ENCODE assay signal across 22 cellular contexts in genomic region chr11:66321606-66322005, GRCh38. TPM values are rescaled to one million over a fixed set of nuclear protein-coding genes. Genes with fewer than 3 reads are reported as not detected.
DNase-seq lines count a peak whose midpoint lies in the region; ATAC-seq and TF ChIP-seq lines count a peak whose summit lies in the region.
"Had no signal": no experiment of that assay in that cellular context is flagged by ENCODE, and none has a peak within 500 bp of the region (broad histone marks: within the 10 kb centered on the region; RNA-seq: fewer than 3 reads in every experiment).

No MANE protein-coding gene starts in this region.

- peaks cover 30% of the 10 kb centered on the region for H3F3A ChIP-seq in GM23248 (ENCODE audit: insufficient read depth)

- no peak overlapping the region for H2AFZ ChIP-seq in GM23248

- H3K4me1 ChIP-seq in BLaER1 (peaks cover 69% of the 10 kb centered on the region), GM23248 (ENCODE audit: insufficient read depth) (peaks cover 56% of the 10 kb centered on the region), psoas muscle (no peaks in the 10 kb centered on the region), testis (peaks cover 19% of the 10 kb centered on the region)

- H3K4me3 ChIP-seq in BLaER1 = no peak overlapping the region
- H3K4me3 ChIP-seq in GM23248 = no peak overlapping the region
- H3K4me3 ChIP-seq in fibroblast of mammary gland (ENCODE audit: control insufficient read depth, low read depth, low read length) = no peak overlapping the region
- no peak overlapping the region for H3K4me3 ChIP-seq in psoas muscle
- H3K4me3 ChIP-seq in testis = no peak overlapping the region
- H3K4me3 ChIP-seq: K562, MG63, SK-N-MC had no signal

- H3K27ac Mint-ChIP-seq in stimulated activated naive B cell treated with anti-CD40 and anti-IgM and Interleukin-4, amounts not matched to agents 10 μg/mL and 1 μg/mL and 100 μg/mL, for 72 hours = no peak overlapping the region

- H3K9me3 Mint-ChIP-seq in stimulated activated naive B cell treated with anti-CD40 and anti-IgM and Interleukin-4, amounts not matched to agents 10 μg/mL and 1 μg/mL and 100 μg/mL, for 72 hours = no peaks in the 10 kb centered on the region
- H3K9me3 Mint-ChIP-seq: CD8-positive, alpha-beta T cell had no signal

- no peak for ATAC-seq in psoas muscle
- no peak for ATAC-seq in HG03354 (IDR thresholded peaks at IDR 0.05; ENCODE audit: poor library complexity, severe bottlenecking, unreplicated experiment)
- ATAC-seq in stimulated activated naive B cell treated with anti-CD40 and anti-IgM and Interleukin-4, amounts not matched to agents 10 μg/mL and 1 μg/mL and 100 μg/mL, for 72 hours (replicated peaks) = no peak
- ATAC-seq: CD8-positive, alpha-beta T cell; PC-3 had no signal

- H3K27ac ChIP-seq in BLaER1 (0 out of 2 replicates have a peak overlapping the region, but pooled peaks have one; percentile 30), GM23248 (peak overlapping the region; percentile 76), psoas muscle (no peak overlapping the region), testis (no peak overlapping the region)
- H3K27ac ChIP-seq: SK-N-MC had no signal

- intact Hi-C loops in psoas muscle (cut with DNase I) (no loop called here), testis (cut with DNase I; ENCODE audit: low total_unique reads) (no loop called here)

- in situ Hi-C loops in GM23248 (cut with MboI) = no loop called here

- H3K4me2 ChIP-seq in BLaER1 (peak overlapping the region; percentile 34; the same call in 1 of the 2 replicates), GM23248 (ENCODE audit: unreplicated experiment) (no peak overlapping the region)

- no peak for TF ChIP-seq CTCF in fibroblast of mammary gland (conservative IDR thresholded peaks at IDR 0.05; ENCODE audit: control insufficient read depth, insufficient read depth, low read depth, low read length)
- no peak for TF ChIP-seq CTCF in psoas muscle (IDR thresholded peaks at IDR 0.05)
- no peak for TF ChIP-seq CTCF in testis (IDR thresholded peaks at IDR 0.05)

- peaks cover 26 to 38% of the 10 kb centered on the region in 2 donors for H3K4me1 Mint-ChIP-seq in stimulated activated naive B cell treated with anti-CD40 and anti-IgM and Interleukin-4, amounts not matched to agents 10 μg/mL and 1 μg/mL and 100 μg/mL, for 72 hours

- H4K20me1 ChIP-seq in BLaER1 (0 out of 2 replicates have a peak, but pooled peaks cover 2% of the 10 kb centered on the region), GM23248 (ENCODE audit: insufficient read depth) (no peaks in the 10 kb centered on the region)

- TF ChIP-seq POLR2A in testis (IDR thresholded peaks at IDR 0.05) = no peak

- H3K4me3 Mint-ChIP-seq in stimulated activated naive B cell treated with anti-CD40 and anti-IgM and Interleukin-4, amounts not matched to agents 10 μg/mL and 1 μg/mL and 100 μg/mL, for 72 hours = no peak overlapping the region
- H3K4me3 Mint-ChIP-seq: CD8-positive, alpha-beta T cell had no signal

- no peaks in the 10 kb centered on the region for H3K27me3 Mint-ChIP-seq in stimulated activated naive B cell treated with anti-CD40 and anti-IgM and Interleukin-4, amounts not matched to agents 10 μg/mL and 1 μg/mL and 100 μg/mL, for 72 hours

- no peak overlapping the region for H3K9ac ChIP-seq in BLaER1
- no peak overlapping the region; the same call in 1 of the 2 replicates for H3K9ac ChIP-seq in GM23248

- H3K36me3 ChIP-seq in BLaER1 (no peaks in the 10 kb centered on the region), GM23248 (ENCODE audit: low read depth) (no peaks in the 10 kb centered on the region), psoas muscle (ENCODE audit: insufficient read depth in 1 of 2, low read depth in 1 of 2) (no peaks in the 10 kb centered on the region), testis (ENCODE audit: low read depth, missing control alignments) (no peaks in the 10 kb centered on the region)
- H3K36me3 ChIP-seq: MG63 had no signal

- 21 to 30% methylated on average over 4 of the region's 4 CpGs for WGBS in GM23248 (ENCODE audit: low coverage in 1 of 2, low lambda C conversion rate in 2 of 2, missing lambda C conversion rate in 2 of 2), 2 experiments
- WGBS in psoas muscle, 3 donors = 62 to 80% (median 69%) methylated on average over 4 of the region's 4 CpGs
- 70 to 88% methylated on average over 2 to 4 of the region's 4 CpGs for WGBS in testis, 2 donors

- H3K27me3 ChIP-seq in BLaER1 = no peaks in the 10 kb centered on the region
- no peaks in the 10 kb centered on the region for H3K27me3 ChIP-seq in GM23248 (replicated peaks; ENCODE audit: insufficient read depth)
- H3K27me3 ChIP-seq in psoas muscle (ENCODE audit: insufficient read depth in 3 of 3, low read length in 2 of 3) = peaks cover 0 to 13% (median 0%) of the 10 kb centered on the region in 3 donors
- H3K27me3 ChIP-seq in testis = no peaks in the 10 kb centered on the region
- H3K27me3 ChIP-seq: MG63 had no signal

- H3K9me2 ChIP-seq in GM23248 (ENCODE audit: insufficient read depth) = no peaks in the 10 kb centered on the region

- H3K9me3 ChIP-seq in BLaER1 (peaks cover 11% of the 10 kb centered on the region; the same call in 1 of the 2 replicates), GM23248 (ENCODE audit: low read depth) (no peaks in the 10 kb centered on the region), psoas muscle (no peaks in the 10 kb centered on the region), testis (no peaks in the 10 kb centered on the region)

- DNase-seq in GM23248 (peak; percentile 57), fibroblast of mammary gland (ENCODE audit: low read depth) (peak; percentile 65), psoas muscle (peak; percentile 51 to 61), testis (no peak)
- DNase-seq in stimulated activated naive B cell treated with anti-CD40 and anti-IgM and Interleukin-4, amounts not matched to agents 10 μg/mL and 1 μg/mL and 100 μg/mL, for 72 hours = no peak
- DNase-seq: Calu3, DMS153, GDM1, MG63, NCI-H1417, NCI-H1694 treated with DMSO at 0.1 percent for 48 hours, NCI-H2081 treated with DMSO at 0.1 percent for 48 hours, NCI-H2171 treated with DMSO at 0.1 percent for 48 hours, NCI-H526, PC-3, SHP77 treated with DMSO at 0.1 percent for 48 hours had no signal

- no peaks in the 10 kb centered on the region for H3K36me3 Mint-ChIP-seq in stimulated activated naive B cell treated with anti-CD40 and anti-IgM and Interleukin-4, amounts not matched to agents 10 μg/mL and 1 μg/mL and 100 μg/mL, for 72 hours
- H3K36me3 Mint-ChIP-seq: CD8-positive, alpha-beta T cell had no signal

- H3K79me2 ChIP-seq in GM23248 (ENCODE audit: insufficient read depth) = peaks cover 2% of the 10 kb centered on the region; the same call in 1 of the 2 replicates

RNA-seq across cellular contexts. Expression of gene CD248, which starts 4.8 kb away (rescaled TPM):
- total RNA-seq in GM23248 (2014; rRNA removed; shearing (Covaris generic)) = 212 and 230 TPM in 2 replicates
- polyA plus RNA-seq in GM23248 (2016; fragmentation: Nextera tagmentation; extraction: Ambion mirVana) = 616 and 629 TPM in 2 replicates
- total RNA-seq in psoas muscle = 10 to 100 TPM in 1 of 4 donors, 1 to 10 TPM in 3; 7.3 to 10.7 (median 9.1) TPM
- 1 to 10 TPM; 2.9 to 8.9 (median 5.5) TPM for polyA plus RNA-seq in psoas muscle
- 1 to 10 TPM; 3.9 to 6.4 TPM for total RNA-seq in testis
- 35.5 TPM for polyA plus RNA-seq in testis (ENCODE audit: insufficient read depth, low read depth, low replicate concordance)
- total RNA-seq: Calu3, PC-3, RPMI7951 had no signal
- polyA plus RNA-seq: K562 had no signal

RNA-seq across cellular contexts. Expression of gene RIN1, which starts 14.6 kb away (rescaled TPM):
- total RNA-seq in GM23248 (2014; rRNA removed; shearing (Covaris generic)) = 37.7 and 44.0 TPM in 2 replicates
- polyA plus RNA-seq in GM23248 (2016; fragmentation: Nextera tagmentation; extraction: Ambion mirVana) = 16.8 and 19.1 TPM in 2 replicates
- 1 to 10 TPM; 3.9 to 6.9 (median 6.1) TPM for total RNA-seq in psoas muscle
- polyA plus RNA-seq in psoas muscle = 10 to 100 TPM in 1 of 3 donors, 1 to 10 TPM in 2; 1.2 to 38.0 (median 2.0) TPM
- total RNA-seq in testis = 1 to 10 TPM; 8.2 to 8.5 TPM
- polyA plus RNA-seq in testis (ENCODE audit: insufficient read depth, low read depth, low replicate concordance) = 4.7 TPM

RNA-seq across cellular contexts. Expression of gene BRMS1, which starts 23.3 kb away (rescaled TPM):
- 48.7 and 65.9 TPM in 2 replicates for total RNA-seq in GM23248 (2014; rRNA removed; shearing (Covaris generic))
- polyA plus RNA-seq in GM23248 (2016; fragmentation: Nextera tagmentation; extraction: Ambion mirVana) (45.9 and 46.2 TPM in 2 replicates), psoas muscle (100 to 1,000 TPM in 1 of 3 donors, 10 to 100 TPM in 2; 55.9 to 152 (median 91.3) TPM), testis (ENCODE audit: insufficient read depth, low read depth, low replicate concordance) (67.5 TPM)
- total RNA-seq in psoas muscle (10 to 100 TPM; 12.6 to 33.8 (median 19.9) TPM), testis (10 to 100 TPM; 55.5 to 59.4 TPM)

RNA-seq across cellular contexts. Expression of gene B4GAT1, which starts 25.8 kb away (rescaled TPM):
- total RNA-seq in GM23248 (2014; rRNA removed; shearing (Covaris generic)) = 32.0 and 45.3 TPM in 2 replicates
- 23.9 and 26.0 TPM in 2 replicates for polyA plus RNA-seq in GM23248 (2016; fragmentation: Nextera tagmentation; extraction: Ambion mirVana)
- total RNA-seq in psoas muscle = 10 to 100 TPM; 17.0 to 21.0 (median 18.4) TPM
- polyA plus RNA-seq in psoas muscle = 10 to 100 TPM; 12.6 to 50.3 (median 24.5) TPM
- 10 to 100 TPM; 28.2 to 45.1 TPM for total RNA-seq in testis
- 23.2 TPM for polyA plus RNA-seq in testis (ENCODE audit: insufficient read depth, low read depth, low replicate concordance)

RNA-seq across cellular contexts. Expression of gene TMEM151A, which starts 29.9 kb away (rescaled TPM):
- total RNA-seq in GM23248 (2014; rRNA removed; shearing (Covaris generic)) = 0.54 TPM in 1 of 2 replicates, not detected in the other
- polyA plus RNA-seq in GM23248 (2016; fragmentation: Nextera tagmentation; extraction: Ambion mirVana) = 0.19 and 0.33 TPM in 2 replicates
- not detected for total RNA-seq in psoas muscle
- polyA plus RNA-seq in psoas muscle = under 1 TPM in 2 of 3 donors, not detected in 1; 0.04 to 0.05 TPM
- total RNA-seq in testis = 1 to 10 TPM; 1.4 to 1.7 TPM
- 0.90 TPM for polyA plus RNA-seq in testis (ENCODE audit: insufficient read depth, low read depth, low replicate concordance)
- total RNA-seq: K562, PC-3, RPMI7951 had no signal
- polyA plus RNA-seq: K562 had no signal

Comparison
In these comparisons a context has a peak if more than half of its experiments do, and no peak if none do; other contexts are left out.
1. H3K27ac ChIP-seq: peak in BLaER1 (single experiment) and GM23248 (single experiment); none in psoas muscle (single experiment) and testis (0 of 2).
2. DNase-seq: peak in GM23248 (single experiment), fibroblast of mammary gland (single experiment) and psoas muscle (2 of 2); none in stimulated activated naive B cell treated with anti-CD40 and anti-IgM and Interleukin-4, amounts not matched to agents 10 μg/mL and 1 μg/mL and 100 μg/mL, for 72 hours (single experiment) and testis (single experiment).
3. RNA of gene CD248, which starts 4.8 kb away (total RNA-seq): 212 to 230 TPM in GM23248; 7.3 to 10.7 TPM in psoas muscle and 3.9 to 6.4 TPM in testis; every median in the first group is over 10 times any median in the second.